In genomic region chr3:49199244-49199899, GRCh38 we compare ENCODE assay signal across 9 cellular contexts. TPM values are rescaled to one million over a fixed set of nuclear protein-coding genes. Genes with fewer than 3 reads are reported as not detected.
DNase-seq lines count a peak whose midpoint lies in the region; ATAC-seq and TF ChIP-seq lines count a peak whose summit lies in the region.
"Had no signal": no experiment of that assay in that cellular context is flagged by ENCODE, and none has a peak within 500 bp of the region (broad histone marks: within the 10 kb centered on the region; RNA-seq: fewer than 3 reads in every experiment).

No MANE protein-coding gene starts in this region.

- H3K4me2 ChIP-seq in parathyroid adenoma (ENCODE audit: low read length), result no peak overlapping the region

- no peak for ATAC-seq in HG03039 (IDR thresholded peaks at IDR 0.05; ENCODE audit: unreplicated experiment)

- H3K36me3 Mint-ChIP-seq in activated naive CD8-positive, alpha-beta T cell treated with anti-CD3 and anti-CD28 coated beads for 36 hours, result no peaks in the 10 kb centered on the region

- H3K4me1 Mint-ChIP-seq in activated naive CD8-positive, alpha-beta T cell treated with anti-CD3 and anti-CD28 coated beads for 36 hours, result no peaks in the 10 kb centered on the region

- no peaks in the 10 kb centered on the region for H3K9me3 Mint-ChIP-seq in activated naive CD8-positive, alpha-beta T cell treated with anti-CD3 and anti-CD28 coated beads for 36 hours

- no peaks in the 10 kb centered on the region for H3K9me3 ChIP-seq in parathyroid adenoma (ENCODE audit: control insufficient read depth, low read length)

- H3K4me3 Mint-ChIP-seq in activated naive CD8-positive, alpha-beta T cell treated with anti-CD3 and anti-CD28 coated beads for 36 hours, result no peak overlapping the region

- H3K27me3 ChIP-seq in parathyroid adenoma (ENCODE audit: control insufficient read depth, insufficient read depth, low read length), result no peaks in the 10 kb centered on the region

- H3K4me3 ChIP-seq in AG10803 (ENCODE audit: low read length) (peak overlapping the region; percentile 57), parathyroid adenoma (ENCODE audit: low read depth, low read length) (peak overlapping the region; percentile 41)

- H3K79me2 ChIP-seq in parathyroid adenoma, result no peaks in the 10 kb centered on the region

- H3K9ac ChIP-seq in parathyroid adenoma, result no peak overlapping the region

- TF ChIP-seq CTCF in AG10803 (conservative IDR thresholded peaks at IDR 0.05; ENCODE audit: low read length), result no peak
- no peak for TF ChIP-seq CTCF in parathyroid adenoma (IDR thresholded peaks at IDR 0.05)

- H3K36me3 ChIP-seq in parathyroid adenoma (ENCODE audit: control insufficient read depth, insufficient read depth, low read length), result no peaks in the 10 kb centered on the region

- H3K4me1 ChIP-seq in parathyroid adenoma, result no peaks in the 10 kb centered on the region

- H3K27me3 Mint-ChIP-seq in activated naive CD8-positive, alpha-beta T cell treated with anti-CD3 and anti-CD28 coated beads for 36 hours, result peaks cover 27% of the 10 kb centered on the region

- no peak overlapping the region for H3K27ac ChIP-seq in parathyroid adenoma
- H3K27ac ChIP-seq: HL-60 had no signal

- DNase-seq in AG10803 (ENCODE audit: low read depth), result peak; percentile 78
- DNase-seq in activated naive CD8-positive, alpha-beta T cell treated with anti-CD3 and anti-CD28 coated beads for 36 hours, result peak; percentile 10
- peak; percentile 33 for DNase-seq in glomerular endothelial cell (ENCODE audit: extremely low read depth, low read depth, low spot score)
- no peak for DNase-seq in NCI-H2196 (lab: John Stamatoyannopoulos, UW; ENCODE audit: unreplicated experiment)
- DNase-seq in NCI-H187 treated with DMSO at 0.1 percent for 48 hours (lab: John Stamatoyannopoulos, UW), result no peak
- DNase-seq in NCI-H1694 treated with DMSO at 0.1 percent for 48 hours (lab: John Stamatoyannopoulos, UW), result no peak

- H2AFZ ChIP-seq in parathyroid adenoma, result no peak overlapping the region

- H3K27ac Mint-ChIP-seq in activated naive CD8-positive, alpha-beta T cell treated with anti-CD3 and anti-CD28 coated beads for 36 hours, result no peak overlapping the region

RNA-seq across cellular contexts. Expression of gene KLHDC8B, which starts 28.0 kb away (rescaled TPM):
- total RNA-seq in activated naive CD8-positive, alpha-beta T cell treated with anti-CD3 and anti-CD28 coated beads for 36 hours, result 1 to 10 TPM; 3.4 TPM
- total RNA-seq in glomerular endothelial cell, result 98.4 and 110 TPM in 2 replicates

RNA-seq across cellular contexts. Expression of gene CCDC71, which starts 33.2 kb away (rescaled TPM):
- 10 to 100 TPM; 30.0 to 30.9 TPM for total RNA-seq in activated naive CD8-positive, alpha-beta T cell treated with anti-CD3 and anti-CD28 coated beads for 36 hours
- 40.8 and 41.9 TPM in 2 replicates for total RNA-seq in glomerular endothelial cell

Comparison
In these comparisons a context has a peak if more than half of its experiments do, and no peak if none do; other contexts are left out.
1. DNase-seq: peak in AG10803 (single experiment), activated naive CD8-positive, alpha-beta T cell treated with anti-CD3 and anti-CD28 coated beads for 36 hours (single experiment) and glomerular endothelial cell (single experiment); none in NCI-H2196 (single experiment), NCI-H187 treated with DMSO at 0.1 percent for 48 hours (single experiment) and NCI-H1694 treated with DMSO at 0.1 percent for 48 hours (single experiment).
2. RNA of gene KLHDC8B, which starts 28.0 kb away (total RNA-seq): 98.4 to 110 TPM in glomerular endothelial cell; 3.4 TPM in activated naive CD8-positive, alpha-beta T cell treated with anti-CD3 and anti-CD28 coated beads for 36 hours; every median in the first group is over 10 times any median in the second.